ENCODE assay signal across 21 cellular contexts in the genomic region with DNA sequence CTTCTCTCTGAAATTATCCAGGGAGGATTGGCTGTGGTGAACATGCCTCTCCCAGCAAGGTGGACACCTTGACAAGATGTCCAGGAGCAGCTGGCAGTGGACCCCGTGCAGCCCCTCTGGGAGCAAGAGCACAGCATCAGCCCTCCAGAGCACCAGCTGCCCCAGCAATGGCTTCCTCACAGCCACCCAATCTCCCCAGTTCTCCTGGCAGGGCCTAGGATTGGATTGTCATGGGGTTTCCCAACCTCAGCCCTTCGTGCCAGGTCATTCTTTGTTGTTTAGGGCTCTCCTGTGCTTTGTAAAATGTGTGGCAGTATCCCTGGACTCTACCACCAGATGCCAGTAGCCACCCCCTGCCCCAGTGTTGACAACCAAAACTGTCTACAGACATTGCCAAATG. TPM values are rescaled to one million over a fixed set of nuclear protein-coding genes. Genes with fewer than 3 reads are reported as not detected.
"Had no signal": no experiment of that assay in that cellular context is flagged by ENCODE, and none has a peak within 500 bp of the region (broad histone marks: within the 10 kb centered on the region; RNA-seq: fewer than 3 reads in every experiment).

No MANE protein-coding gene starts in this region.

- H3K4me3 ChIP-seq: MG63 had no signal

- ATAC-seq: HepG2 had no signal

- DNase-seq: IMR-90, Karpas-422, KG1, MG63, NCI-H1092, NCI-H1105 treated with DMSO at 0.1 percent for 48 hours, NCI-H1417 treated with DMSO at 0.1 percent for 48 hours, NCI-H146, NCI-H1694 treated with DMSO at 0.1 percent for 48 hours, NCI-H1930, NCI-H2081, NCI-H2107, NCI-H524, NCI-H69, NCI-H774, SHP77, SK-N-SH had no signal

RNA-seq across cellular contexts. Expression of gene KRT36, which starts 1.8 kb away (rescaled TPM):
- total RNA-seq: HepG2, HT1080, IMR-90, NCI-H460, SK-MEL-5 had no signal

RNA-seq across cellular contexts. Expression of gene KRT35, which starts 10.5 kb away (rescaled TPM):
- total RNA-seq: HepG2, HT1080, IMR-90, NCI-H460, SK-MEL-5 had no signal

RNA-seq across cellular contexts. Expression of gene KRT13, which starts 13.9 kb away (rescaled TPM):
- total RNA-seq: HepG2, HT1080, NCI-H460, SK-MEL-5 had no signal

RNA-seq across cellular contexts. Expression of gene KRT32, which starts 24.3 kb away (rescaled TPM):
- total RNA-seq: HepG2, HT1080, IMR-90, NCI-H460, SK-MEL-5 had no signal
